Comparison of ENCODE assay signal across 20 cellular contexts in the genomic region with DNA sequence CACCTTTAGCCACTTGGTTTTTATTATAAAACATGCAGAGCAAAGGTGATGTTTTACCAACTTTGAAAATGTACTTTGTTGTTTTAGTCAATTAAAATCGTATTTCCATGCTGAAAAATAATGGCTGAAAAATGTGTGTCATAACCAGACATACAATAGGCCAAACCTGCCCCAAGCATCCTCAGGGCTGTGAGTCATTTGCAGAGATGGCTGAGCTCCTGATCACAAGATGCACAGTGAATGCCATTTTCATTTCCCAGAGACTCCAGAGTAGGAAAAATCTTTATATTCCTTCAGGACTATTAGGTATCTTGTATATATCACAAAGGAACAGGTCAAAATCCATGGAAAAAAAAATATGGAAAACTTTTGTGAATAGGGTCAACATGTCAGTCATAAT.
DNase-seq lines count a peak whose midpoint lies in the region; ATAC-seq and TF ChIP-seq lines count a peak whose summit lies in the region.
"Had no signal": no experiment of that assay in that cellular context is flagged by ENCODE, and none has a peak within 500 bp of the region (broad histone marks: within the 10 kb centered on the region; RNA-seq: fewer than 3 reads in every experiment).

No MANE protein-coding gene starts in this region.

- intact Hi-C loops in psoas muscle (cut with DNase I), result no loop called here

- H3K4me2 ChIP-seq in osteoblast (ENCODE audit: insufficient read depth, low read length), result no peak overlapping the region
- H3K4me2 ChIP-seq: BLaER1 treated with 17β-estradiol and CSF1 and Interleukin-3, amounts not matched to agents 10 nM and 100 nM had no signal

- H3K4me3 ChIP-seq in RWPE2 (ENCODE audit: severe bottlenecking) (no peak overlapping the region), osteoblast (ENCODE audit: insufficient read depth, low read length) (no peak overlapping the region), psoas muscle (no peak overlapping the region)
- H3K4me3 ChIP-seq: BLaER1 treated with 17β-estradiol and CSF1 and Interleukin-3, amounts not matched to agents 10 nM and 100 nM; heart right ventricle; upper lobe of left lung had no signal

- H3K9me3 ChIP-seq in RWPE2 (ENCODE audit: severe bottlenecking) (peaks cover 2% of the 10 kb centered on the region), osteoblast (ENCODE audit: low read depth, low read length) (no peaks in the 10 kb centered on the region), psoas muscle (no peaks in the 10 kb centered on the region)
- H3K9me3 ChIP-seq: heart right ventricle, upper lobe of left lung had no signal

- no peak for TF ChIP-seq CTCF in RWPE2 (IDR thresholded peaks at IDR 0.05; ENCODE audit: poor library complexity, severe bottlenecking)
- TF ChIP-seq CTCF in osteoblast (IDR thresholded peaks at IDR 0.05; ENCODE audit: extremely low read depth, low read depth, low read length), result no peak
- TF ChIP-seq CTCF in psoas muscle (IDR thresholded peaks at IDR 0.05), result no peak

- peak; percentile 51 for DNase-seq in EL
- no peak for DNase-seq in RWPE2 (ENCODE audit: low spot score)
- DNase-seq in epithelial cell of prostate (ENCODE audit: low read depth, low spot score), result no peak
- peak; percentile 50 for DNase-seq in osteoblast (ENCODE audit: insufficient read length, low spot score, missing footprints)
- no peak for DNase-seq in ACHN
- DNase-seq in psoas muscle, result no peak
- DNase-seq: activated CD8-positive, alpha-beta memory T cell treated with anti-CD3 and anti-CD28 coated beads for 24 hours; activated effector memory CD4-positive, alpha-beta T cell treated with anti-CD3 and anti-CD28 coated beads, Interleukin-2, amount 50 U/mL, for 16 hours; DMS53; effector memory CD4-positive, alpha-beta T cell; heart right ventricle; NCI-H187; NCI-H524 treated with DMSO at 0.1 percent for 48 hours; OCI-M1; stimulated activated CD4-positive, alpha-beta T cell treated with anti-CD3 and anti-CD28 coated beads, Interleukin-4, amount 100 ng/mL, for 4 hours; upper lobe of left lung had no signal

- in situ Hi-C loops in ACHN (cut with HindIII; ENCODE audit: low pct_ligation_motif_present, low pct_unique_long_range_greater_than_20kb, low sequenced_read_pairs), result no loop called here

- H3K27ac ChIP-seq in RWPE2 (ENCODE audit: poor library complexity, severe bottlenecking), result no peak overlapping the region
- peak overlapping the region; percentile 9 for H3K27ac ChIP-seq in epithelial cell of prostate
- no peak overlapping the region for H3K27ac ChIP-seq in osteoblast (ENCODE audit: low read depth, low read length)
- no peak overlapping the region for H3K27ac ChIP-seq in psoas muscle
- H3K27ac ChIP-seq: BLaER1 treated with 17β-estradiol and CSF1 and Interleukin-3, amounts not matched to agents 10 nM and 100 nM; heart right ventricle; upper lobe of left lung had no signal

- H3K27me3 ChIP-seq in RWPE2 (ENCODE audit: insufficient read depth, poor library complexity, severe bottlenecking) (no peaks in the 10 kb centered on the region), osteoblast (ENCODE audit: insufficient read depth, low read length) (no peaks in the 10 kb centered on the region), psoas muscle (ENCODE audit: insufficient read depth in 3 of 3, low read length in 2 of 3) (no peaks in the 10 kb centered on the region)
- H3K27me3 ChIP-seq: BLaER1 treated with 17β-estradiol and CSF1 and Interleukin-3, amounts not matched to agents 10 nM and 100 nM; heart right ventricle; upper lobe of left lung had no signal

- ATAC-seq in RWPE2 (ENCODE audit: low read depth) (peak; percentile 79), GM18907 (IDR thresholded peaks at IDR 0.05; ENCODE audit: unreplicated experiment) (no peak), psoas muscle (no peak), GM21576 (IDR thresholded peaks at IDR 0.05; ENCODE audit: unreplicated experiment) (no peak)
- ATAC-seq: heart right ventricle, WTC11 had no signal

- H3K36me3 ChIP-seq in RWPE2 (ENCODE audit: low read depth) (no peaks in the 10 kb centered on the region), osteoblast (ENCODE audit: insufficient read depth, low read length) (no peaks in the 10 kb centered on the region), psoas muscle (ENCODE audit: insufficient read depth in 1 of 2, low read depth in 1 of 2) (no peaks in the 10 kb centered on the region)
- H3K36me3 ChIP-seq: BLaER1 treated with 17β-estradiol and CSF1 and Interleukin-3, amounts not matched to agents 10 nM and 100 nM; heart right ventricle; upper lobe of left lung had no signal

- H3K4me1 ChIP-seq in RWPE2 (ENCODE audit: insufficient read depth, poor library complexity, severe bottlenecking) (peaks cover 9% of the 10 kb centered on the region), osteoblast (ENCODE audit: insufficient read depth, low read length) (peaks cover 4% of the 10 kb centered on the region), psoas muscle (no peaks in the 10 kb centered on the region)
- H3K4me1 ChIP-seq: upper lobe of left lung had no signal

- no peaks in the 10 kb centered on the region for H4K20me1 ChIP-seq in osteoblast (ENCODE audit: insufficient read depth, low read length)
- H4K20me1 ChIP-seq: BLaER1 treated with 17β-estradiol and CSF1 and Interleukin-3, amounts not matched to agents 10 nM and 100 nM had no signal

- no peaks in the 10 kb centered on the region for H3K79me2 ChIP-seq in osteoblast (ENCODE audit: insufficient read depth, low read length)

- H2AFZ ChIP-seq in osteoblast (ENCODE audit: low read length), result no peak overlapping the region

- WGBS in psoas muscle, 3 donors, result 64 to 69% (median 69%) methylated on average over 1 of the region's 1 CpG

Comparison
In these comparisons a context has a peak if more than half of its experiments do, and no peak if none do; other contexts are left out.
1. DNase-seq: peak in EL (single experiment) and osteoblast (single experiment); none in RWPE2 (single experiment), epithelial cell of prostate (single experiment), ACHN (single experiment) and psoas muscle (0 of 2).